Comparison of ENCODE assay signal across 31 cellular contexts in genomic region chr9:97627624-97628023, GRCh38. TPM values are rescaled to one million over a fixed set of nuclear protein-coding genes. Genes with fewer than 3 reads are reported as not detected.
A peak's percentile ranks its signal among the peaks of the same experiment; 100 is the strongest.
DNase-seq lines count a peak whose midpoint lies in the region; ATAC-seq and TF ChIP-seq lines count a peak whose summit lies in the region.
"Had no signal": no experiment of that assay in that cellular context is flagged by ENCODE, and none has a peak within 500 bp of the region (broad histone marks: within the 10 kb centered on the region; RNA-seq: fewer than 3 reads in every experiment).

No MANE protein-coding gene starts in this region.

- DNase-seq in activated naive CD4-positive, alpha-beta T cell treated with anti-CD3 and anti-CD28 coated beads, Interleukin-2, amount 10 ng/mL, durations not matched to agents 7 days and 5 days = no peak
- DNase-seq in activated naive CD4-positive, alpha-beta T cell treated with Interleukin-2 at 50 U/mL for 16 hours = no peak
- DNase-seq in choroid plexus epithelial cell (ENCODE audit: low read depth) = peak; percentile 29
- DNase-seq in left lobe of liver (ENCODE audit: low spot score) = no peak
- DNase-seq in transverse colon = no peak
- no peak for DNase-seq in HCEC 1CT
- DNase-seq in inferior parietal cortex (ENCODE audit: extremely low spot score) = no peak
- DNase-seq in activated CD8-positive, alpha-beta memory T cell treated with anti-CD3 and anti-CD28 coated beads, Interleukin-2, amount 10 ng/mL, durations not matched to agents 7 days and 5 days = no peak
- DNase-seq: activated B cell treated with CpG ODN at 0.5 μM for 24 hours; activated CD4-positive, alpha-beta memory T cell treated with anti-CD3 and anti-CD28 coated beads, Interleukin-2, amount 10 ng/mL, durations not matched to agents 7 days and 5 days; activated T-cell treated with anti-CD3 and anti-CD28 coated beads for 4 hours; amniotic stem cell; BE2C; dermis blood vessel endothelial cell; DMS79; gastrocnemius medialis; KG1; MV-4-11; NCI-H2171; NCI-H524 treated with DMSO at 0.1 percent for 48 hours; psoas muscle; RPMI8226; SK-N-SH; small intestine; testis had no signal

- H3K4me1 ChIP-seq in transverse colon = peaks cover 8 to 57% (median 18%) of the 10 kb centered on the region in 4 donors
- H3K4me1 ChIP-seq: BE2C had no signal

- no peaks in the 10 kb centered on the region for H3K27me3 Mint-ChIP-seq in activated naive CD4-positive, alpha-beta T cell treated with anti-CD3 and anti-CD28 coated beads, Interleukin-2, amount 10 ng/mL, durations not matched to agents 7 days and 5 days
- no peaks in the 10 kb centered on the region for H3K27me3 Mint-ChIP-seq in activated CD8-positive, alpha-beta memory T cell treated with anti-CD3 and anti-CD28 coated beads, Interleukin-2, amount 10 ng/mL, durations not matched to agents 7 days and 5 days
- H3K27me3 Mint-ChIP-seq: activated B cell treated with CpG ODN at 0.5 μM for 24 hours; activated CD4-positive, alpha-beta memory T cell treated with anti-CD3 and anti-CD28 coated beads, Interleukin-2, amount 10 ng/mL, durations not matched to agents 7 days and 5 days; stimulated activated memory B cell treated with anti-CD40 and anti-IgM and Interleukin-4, amounts not matched to agents 10 μg/mL and 1 μg/mL and 100 μg/mL, for 72 hours had no signal

- in situ Hi-C loops in transverse colon (cut with MboI; ENCODE audit: low pct_ligation_motif_present in 1 of 4, low pct_unique_long_range_greater_than_20kb in 1 of 4, low sequenced_read_pairs in 3 of 4) = no loop called here

- intact Hi-C loops in transverse colon (cut with DNase I; ENCODE audit: low total_unique reads) = no loop called here

- peaks cover 17% of the 10 kb centered on the region for H3K36me3 Mint-ChIP-seq in activated naive CD4-positive, alpha-beta T cell treated with anti-CD3 and anti-CD28 coated beads, Interleukin-2, amount 10 ng/mL, durations not matched to agents 7 days and 5 days
- H3K36me3 Mint-ChIP-seq in activated CD8-positive, alpha-beta memory T cell treated with anti-CD3 and anti-CD28 coated beads, Interleukin-2, amount 10 ng/mL, durations not matched to agents 7 days and 5 days = peaks cover 20% of the 10 kb centered on the region

- H3K36me3 ChIP-seq in transverse colon = peaks cover 0 to 10% (median 3%) of the 10 kb centered on the region in 4 donors

- whole genome bisulfite sequencing in transverse colon (ENCODE audit: low coverage in 1 of 2), 2 donors = 63 to 66% methylated on average over 4 to 5 of the region's 5 CpGs

- no peak for TF ChIP-seq EP300 in transverse colon (IDR thresholded peaks at IDR 0.05; ENCODE audit: low read depth)

- TF ChIP-seq CTCF in choroid plexus epithelial cell (conservative IDR thresholded peaks at IDR 0.05; ENCODE audit: low read depth, low read length) (no peak), transverse colon (IDR thresholded peaks at IDR 0.05) (no peak)

- no peaks in the 10 kb centered on the region for H3K9me3 ChIP-seq in transverse colon
- H3K9me3 ChIP-seq: BE2C, gastrocnemius medialis, HAP-1, psoas muscle, SK-N-SH, testis had no signal

- peak; percentile 54 for ATAC-seq in left lobe of liver
- ATAC-seq in activated CD8-positive, alpha-beta memory T cell treated with anti-CD3 and anti-CD28 coated beads, Interleukin-2, amount 10 ng/mL, durations not matched to agents 7 days and 5 days = no peak
- ATAC-seq: gastrocnemius medialis; GM12878; psoas muscle; stimulated activated memory B cell treated with anti-CD40 and anti-IgM and Interleukin-4, amounts not matched to agents 10 μg/mL and 1 μg/mL and 100 μg/mL, for 72 hours had no signal

- CTCF ChIA-PET in activated naive CD4-positive, alpha-beta T cell treated with anti-CD3 and anti-CD28 coated beads, Interleukin-2, amount 10 ng/mL, durations not matched to agents 7 days and 5 days (lab: Charles Lee) = interaction anchor here (1.0 kb wide), 1 partner anchor 12 kb away, joined by 3 read pairs; no protein-coding TSS in a partner anchor
- CTCF ChIA-PET in activated CD8-positive, alpha-beta memory T cell treated with anti-CD3 and anti-CD28 coated beads, Interleukin-2, amount 10 ng/mL, durations not matched to agents 7 days and 5 days (lab: Charles Lee) = interaction anchor here (1.1 to 9.0 kb wide), 2 partner anchors 11 to 220 kb away, joined by 3 to 66 read pairs; no protein-coding TSS in a partner anchor

- H3K4me1 Mint-ChIP-seq in activated naive CD4-positive, alpha-beta T cell treated with anti-CD3 and anti-CD28 coated beads, Interleukin-2, amount 10 ng/mL, durations not matched to agents 7 days and 5 days = peaks cover 16% of the 10 kb centered on the region
- peaks cover 21% of the 10 kb centered on the region for H3K4me1 Mint-ChIP-seq in activated CD8-positive, alpha-beta memory T cell treated with anti-CD3 and anti-CD28 coated beads, Interleukin-2, amount 10 ng/mL, durations not matched to agents 7 days and 5 days

- H3K4me3 ChIP-seq in choroid plexus epithelial cell (ENCODE audit: low read depth, low read length) (no peak overlapping the region), transverse colon (no peak overlapping the region)
- H3K4me3 ChIP-seq: gastrocnemius medialis, GM12878, HAP-1, neural progenitor cell, psoas muscle, testis had no signal

- no peaks in the 10 kb centered on the region for H3K27me3 ChIP-seq in transverse colon
- H3K27me3 ChIP-seq: BE2C, gastrocnemius medialis, neural progenitor cell, testis had no signal

- H3K27ac Mint-ChIP-seq in activated naive CD4-positive, alpha-beta T cell treated with anti-CD3 and anti-CD28 coated beads, Interleukin-2, amount 10 ng/mL, durations not matched to agents 7 days and 5 days = peak overlapping the region; percentile 7
- H3K27ac Mint-ChIP-seq in activated CD8-positive, alpha-beta memory T cell treated with anti-CD3 and anti-CD28 coated beads, Interleukin-2, amount 10 ng/mL, durations not matched to agents 7 days and 5 days = no peak overlapping the region
- H3K27ac Mint-ChIP-seq: activated B cell treated with CpG ODN at 0.5 μM for 24 hours; activated CD4-positive, alpha-beta memory T cell treated with anti-CD3 and anti-CD28 coated beads, Interleukin-2, amount 10 ng/mL, durations not matched to agents 7 days and 5 days; neural progenitor cell; stimulated activated memory B cell treated with anti-CD40 and anti-IgM and Interleukin-4, amounts not matched to agents 10 μg/mL and 1 μg/mL and 100 μg/mL, for 72 hours; T-helper 2 cell treated with Interferon-gamma antibody and Interleukin-4, amounts not matched to agents 5 μg/mL and 100 μg/mL, for 36 hours had no signal

- H3K4me3 Mint-ChIP-seq in activated naive CD4-positive, alpha-beta T cell treated with anti-CD3 and anti-CD28 coated beads, Interleukin-2, amount 10 ng/mL, durations not matched to agents 7 days and 5 days = no peak overlapping the region
- H3K4me3 Mint-ChIP-seq in activated CD8-positive, alpha-beta memory T cell treated with anti-CD3 and anti-CD28 coated beads, Interleukin-2, amount 10 ng/mL, durations not matched to agents 7 days and 5 days = no peak overlapping the region
- H3K4me3 Mint-ChIP-seq: activated B cell treated with CpG ODN at 0.5 μM for 24 hours; activated CD4-positive, alpha-beta memory T cell treated with anti-CD3 and anti-CD28 coated beads, Interleukin-2, amount 10 ng/mL, durations not matched to agents 7 days and 5 days; neural progenitor cell; stimulated activated memory B cell treated with anti-CD40 and anti-IgM and Interleukin-4, amounts not matched to agents 10 μg/mL and 1 μg/mL and 100 μg/mL, for 72 hours; T-helper 2 cell treated with Interferon-gamma antibody and Interleukin-4, amounts not matched to agents 5 μg/mL and 100 μg/mL, for 36 hours had no signal

- no peak for TF ChIP-seq POLR2A in transverse colon (IDR thresholded peaks at IDR 0.05)

- H3K9me3 Mint-ChIP-seq in activated naive CD4-positive, alpha-beta T cell treated with anti-CD3 and anti-CD28 coated beads, Interleukin-2, amount 10 ng/mL, durations not matched to agents 7 days and 5 days = no peaks in the 10 kb centered on the region
- no peaks in the 10 kb centered on the region for H3K9me3 Mint-ChIP-seq in activated CD8-positive, alpha-beta memory T cell treated with anti-CD3 and anti-CD28 coated beads, Interleukin-2, amount 10 ng/mL, durations not matched to agents 7 days and 5 days (ENCODE audit: low read depth)
- H3K9me3 Mint-ChIP-seq: activated B cell treated with CpG ODN at 0.5 μM for 24 hours; activated CD4-positive, alpha-beta memory T cell treated with anti-CD3 and anti-CD28 coated beads, Interleukin-2, amount 10 ng/mL, durations not matched to agents 7 days and 5 days; stimulated activated memory B cell treated with anti-CD40 and anti-IgM and Interleukin-4, amounts not matched to agents 10 μg/mL and 1 μg/mL and 100 μg/mL, for 72 hours; T-helper 2 cell treated with Interferon-gamma antibody and Interleukin-4, amounts not matched to agents 5 μg/mL and 100 μg/mL, for 36 hours had no signal

- peak overlapping the region in 3 of 4 donors; percentile 4 to 23 (median 13) for H3K27ac ChIP-seq in transverse colon
- H3K27ac ChIP-seq: 22Rv1, neural progenitor cell, psoas muscle, testis had no signal

RNA-seq across cellular contexts. Expression of gene TSTD2, which starts 5.5 kb away (rescaled TPM):
- 8.1 TPM for total RNA-seq in left lobe of liver
- 10 to 100 TPM; 13.8 to 27.0 (median 20.3) TPM for total RNA-seq in transverse colon
- total RNA-seq in activated CD8-positive, alpha-beta memory T cell treated with anti-CD3 and anti-CD28 coated beads, Interleukin-2, amount 10 ng/mL, durations not matched to agents 7 days and 5 days = 10 to 100 TPM; 12.6 to 15.0 TPM

RNA-seq across cellular contexts. Expression of gene NCBP1, which starts 6.0 kb away (rescaled TPM):
- total RNA-seq in left lobe of liver (15.5 TPM), transverse colon (10 to 100 TPM; 24.6 to 40.4 (median 30.6) TPM)
- 10 to 100 TPM; 41.8 to 42.8 TPM for total RNA-seq in activated CD8-positive, alpha-beta memory T cell treated with anti-CD3 and anti-CD28 coated beads, Interleukin-2, amount 10 ng/mL, durations not matched to agents 7 days and 5 days
